Comparison of ENCODE assay signal across 14 cellular contexts in genomic region chr22:22578702-22579424, GRCh38. TPM values are rescaled to one million over a fixed set of nuclear protein-coding genes. Genes with fewer than 3 reads are reported as not detected.
DNase-seq lines count a peak whose midpoint lies in the region; ATAC-seq and TF ChIP-seq lines count a peak whose summit lies in the region.
"Had no signal": no experiment of that assay in that cellular context is flagged by ENCODE, and none has a peak within 500 bp of the region (broad histone marks: within the 10 kb centered on the region; RNA-seq: fewer than 3 reads in every experiment).

No MANE protein-coding gene starts in this region.

- H3K9me3 ChIP-seq in adrenal gland (replicated peaks in 1 of 3) = no peaks in the 10 kb centered on the region

- peak; percentile 38 for DNase-seq in AG08395 (ENCODE audit: low spot score)
- peak; percentile 28 for DNase-seq in HS-5 (ENCODE audit: low read depth)
- DNase-seq in adrenal gland = peak in 5 of 7 donors; percentile 23 to 45 (median 37)
- DNase-seq in iris pigment epithelial cell (ENCODE audit: low read depth) = peak; percentile 77
- DNase-seq in activated CD4-positive, alpha-beta T cell treated with anti-CD3 and anti-CD28 coated beads for 1 hour = no peak
- DNase-seq in RPMI8226 = no peak
- DNase-seq in OCI-M1 (lab: John Stamatoyannopoulos, UW) = no peak
- DNase-seq: AML-193; effector memory CD8-positive, alpha-beta T cell; NCI-H2029; trophoblast cell had no signal

- no peak overlapping the region for H3K4me3 ChIP-seq in adrenal gland
- H3K4me3 ChIP-seq: smooth muscle cell had no signal

- H3K27ac ChIP-seq in adrenal gland = no peak overlapping the region

- H3K36me3 ChIP-seq in adrenal gland (replicated peaks in 1 of 2) = no peaks in the 10 kb centered on the region

- 67 to 76% (median 70%) methylated on average over 10 of the region's 10 CpGs for WGBS in adrenal gland, 4 donors

- H3K27me3 ChIP-seq in adrenal gland = peaks cover under 1% of the 10 kb centered on the region

- no peak for TF ChIP-seq CTCF in adrenal gland (IDR thresholded peaks at IDR 0.05)

- intact Hi-C loops in adrenal gland (cut with DNase I) = loop anchor here in 1 of 2 donors (10.0 kb wide), 1 partner anchor 114 kb away; no protein-coding TSS in a partner anchor

- TF ChIP-seq POLR2A in adrenal gland (IDR thresholded peaks at IDR 0.05) = no peak

- no peaks in the 10 kb centered on the region for H3K4me1 ChIP-seq in adrenal gland (replicated peaks in 1 of 2)

- no peak for ATAC-seq in HG03095 (IDR thresholded peaks at IDR 0.05; ENCODE audit: unreplicated experiment)
- ATAC-seq: effector memory CD8-positive, alpha-beta T cell had no signal

RNA-seq across cellular contexts. Expression of gene PRAME, which starts 19.8 kb away (rescaled TPM):
- total RNA-seq in adrenal gland = 1 to 10 TPM in 7 of 8 donors, under 1 TPM in 1; 0.78 to 7.1 (median 3.2) TPM
- 10 to 100 TPM in 1 of 3 donors, 1 to 10 TPM in 2; 4.7 to 11.6 (median 9.1) TPM for polyA plus RNA-seq in adrenal gland
- total RNA-seq: smooth muscle cell had no signal
- polyA plus RNA-seq: smooth muscle cell had no signal

RNA-seq across cellular contexts. Expression of gene ZNF280A, which starts 58.8 kb away (rescaled TPM):
- total RNA-seq in adrenal gland = 1 to 10 TPM in 6 of 8 donors, under 1 TPM in 2; 0.18 to 4.5 (median 2.6) TPM
- 1 to 10 TPM; 1.1 to 5.5 (median 1.1) TPM for polyA plus RNA-seq in adrenal gland
- total RNA-seq: smooth muscle cell had no signal
- polyA plus RNA-seq: adipose tissue had no signal

Comparison
In these comparisons a context has a peak if more than half of its experiments do, and no peak if none do; other contexts are left out.
1. DNase-seq: peak in AG08395 (single experiment), HS-5 (single experiment), adrenal gland (5 of 7) and iris pigment epithelial cell (single experiment); none in activated CD4-positive, alpha-beta T cell treated with anti-CD3 and anti-CD28 coated beads for 1 hour (single experiment), RPMI8226 (single experiment) and OCI-M1 (single experiment).